Comparison of ENCODE assay signal across 24 cellular contexts in the genomic region with DNA sequence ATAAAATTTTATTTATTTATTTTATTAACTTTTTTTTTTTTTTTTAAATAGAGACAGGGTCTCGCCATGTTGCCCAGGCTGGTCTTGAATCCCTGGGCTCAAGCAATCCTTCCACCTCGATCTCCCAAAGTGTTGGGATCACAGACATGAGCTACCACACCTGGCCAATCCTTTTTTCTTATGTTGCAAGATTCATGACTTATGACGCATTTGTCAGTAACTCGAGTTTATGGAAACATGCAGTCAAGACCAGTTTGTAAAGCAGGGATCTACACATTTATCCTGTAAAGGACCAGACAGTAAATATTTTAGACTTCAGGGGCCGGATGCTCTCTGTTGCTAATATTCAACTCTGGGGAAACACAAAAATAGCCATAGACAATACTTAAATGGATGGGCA.
"Had no signal": no experiment of that assay in that cellular context is flagged by ENCODE, and none has a peak within 500 bp of the region (broad histone marks: within the 10 kb centered on the region; RNA-seq: fewer than 3 reads in every experiment).

No MANE protein-coding gene starts in this region.

- H3K9me2 ChIP-seq: SK-N-SH had no signal

- H3K27ac ChIP-seq: RWPE1 had no signal

- H3K9ac ChIP-seq: SK-N-SH had no signal

- ATAC-seq: Panc1 had no signal

- H3K9me3 ChIP-seq: SK-N-SH had no signal

- H3K4me2 ChIP-seq: SK-N-SH had no signal

- DNase-seq: Karpas-422; KG1; MM.1S; MV-4-11; NCI-H1048; NCI-H1105; NCI-H1417; NCI-H1436 treated with DMSO at 0.1 percent for 48 hours; NCI-H1694; NCI-H187 treated with DMSO at 0.1 percent for 48 hours; NCI-H2029 treated with DMSO at 0.1 percent for 48 hours; NCI-H2171 treated with DMSO at 0.1 percent for 48 hours; NCI-H2227 treated with DMSO at 0.1 percent for 48 hours; NCI-H510A; NCI-H524 treated with DMSO at 0.1 percent for 48 hours; NCI-H69; NCI-H774; NK-92 treated with Interleukin-12 subunit alpha and Interleukin-12 subunit beta, amount 100 ng/mL, for 24 hours; OCI-M1; SHP77; SK-N-SH; SW 1271 had no signal
